Comparison of ENCODE assay signal across 8 cellular contexts in the genomic region with DNA sequence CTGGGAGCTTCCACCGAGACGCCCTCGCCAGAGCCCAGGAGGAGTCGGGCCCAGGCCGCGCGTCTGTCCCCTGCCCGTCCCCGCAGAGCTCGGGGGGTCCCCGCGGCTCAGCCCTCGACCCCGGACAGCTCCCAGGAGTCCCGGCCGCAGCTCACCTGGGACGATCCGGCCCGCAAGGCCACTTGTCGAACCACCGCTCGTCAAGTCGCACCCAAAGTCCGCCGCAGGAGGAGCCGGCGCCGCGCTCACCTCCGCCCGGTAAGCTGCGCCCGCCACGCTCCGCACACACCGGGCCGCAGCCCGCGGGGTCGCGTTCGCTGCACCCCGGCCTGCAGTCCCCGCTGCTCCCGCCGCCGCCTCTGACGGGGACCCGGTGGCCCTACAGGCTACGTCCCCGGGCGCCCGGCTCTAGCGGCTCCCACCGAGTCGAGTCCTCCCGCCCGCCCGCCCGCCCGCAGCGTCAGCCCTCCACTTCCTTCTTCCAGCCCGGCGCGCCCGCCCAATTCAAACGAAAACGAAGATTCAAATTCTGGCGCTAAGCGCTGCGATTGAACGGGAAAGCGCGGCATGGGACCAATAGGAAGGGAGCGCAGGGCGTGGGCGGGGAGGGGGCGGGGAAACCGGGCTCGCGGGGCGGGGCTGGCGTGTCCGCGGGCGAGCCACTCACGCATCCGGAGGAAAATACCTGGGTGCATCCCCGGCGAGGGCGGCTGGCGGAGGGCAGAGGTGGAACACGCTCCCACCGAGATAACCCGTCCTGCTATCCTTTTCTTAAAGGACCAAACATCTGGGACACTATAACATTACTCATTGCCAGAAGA. TPM values are rescaled to one million over a fixed set of nuclear protein-coding genes. Genes with fewer than 3 reads are reported as not detected.
DNase-seq lines count a peak whose midpoint lies in the region; ATAC-seq and TF ChIP-seq lines count a peak whose summit lies in the region.

A gene with protein sequence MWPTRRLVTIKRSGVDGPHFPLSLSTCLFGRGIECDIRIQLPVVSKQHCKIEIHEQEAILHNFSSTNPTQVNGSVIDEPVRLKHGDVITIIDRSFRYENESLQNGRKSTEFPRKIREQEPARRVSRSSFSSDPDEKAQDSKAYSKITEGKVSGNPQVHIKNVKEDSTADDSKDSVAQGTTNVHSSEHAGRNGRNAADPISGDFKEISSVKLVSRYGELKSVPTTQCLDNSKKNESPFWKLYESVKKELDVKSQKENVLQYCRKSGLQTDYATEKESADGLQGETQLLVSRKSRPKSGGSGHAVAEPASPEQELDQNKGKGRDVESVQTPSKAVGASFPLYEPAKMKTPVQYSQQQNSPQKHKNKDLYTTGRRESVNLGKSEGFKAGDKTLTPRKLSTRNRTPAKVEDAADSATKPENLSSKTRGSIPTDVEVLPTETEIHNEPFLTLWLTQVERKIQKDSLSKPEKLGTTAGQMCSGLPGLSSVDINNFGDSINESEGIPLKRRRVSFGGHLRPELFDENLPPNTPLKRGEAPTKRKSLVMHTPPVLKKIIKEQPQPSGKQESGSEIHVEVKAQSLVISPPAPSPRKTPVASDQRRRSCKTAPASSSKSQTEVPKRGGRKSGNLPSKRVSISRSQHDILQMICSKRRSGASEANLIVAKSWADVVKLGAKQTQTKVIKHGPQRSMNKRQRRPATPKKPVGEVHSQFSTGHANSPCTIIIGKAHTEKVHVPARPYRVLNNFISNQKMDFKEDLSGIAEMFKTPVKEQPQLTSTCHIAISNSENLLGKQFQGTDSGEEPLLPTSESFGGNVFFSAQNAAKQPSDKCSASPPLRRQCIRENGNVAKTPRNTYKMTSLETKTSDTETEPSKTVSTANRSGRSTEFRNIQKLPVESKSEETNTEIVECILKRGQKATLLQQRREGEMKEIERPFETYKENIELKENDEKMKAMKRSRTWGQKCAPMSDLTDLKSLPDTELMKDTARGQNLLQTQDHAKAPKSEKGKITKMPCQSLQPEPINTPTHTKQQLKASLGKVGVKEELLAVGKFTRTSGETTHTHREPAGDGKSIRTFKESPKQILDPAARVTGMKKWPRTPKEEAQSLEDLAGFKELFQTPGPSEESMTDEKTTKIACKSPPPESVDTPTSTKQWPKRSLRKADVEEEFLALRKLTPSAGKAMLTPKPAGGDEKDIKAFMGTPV (N-terminal part only) (minus strand): TSS at position 480 of the 821 bp plus-strand sequence. CDS start 756 bp downstream, outside the sequence.

- no peaks in the 10 kb centered on the region for H3K36me3 Mint-ChIP-seq in activated B cell treated with CpG ODN at 0.5 μM for 24 hours (ENCODE audit: low read depth)

- peaks cover 22% of the 10 kb centered on the region for H3K27me3 Mint-ChIP-seq in activated B cell treated with CpG ODN at 0.5 μM for 24 hours

- POLR2A ChIA-PET in activated B cell treated with CpG ODN at 0.5 μM for 24 hours (lab: Charles Lee), result interaction anchor here (0.6 to 3.4 kb wide), 6 partner anchors 21 to 271 kb away, joined by 3 to 10 read pairs (median 4); no protein-coding TSS in a partner anchor

- no peak within 1 kb of the TSS for H3K27ac ChIP-seq in caudate nucleus (ENCODE audit: low read depth, low read length)

- intact Hi-C loops in activated B cell treated with CpG ODN at 0.5 μM for 24 hours (cut with micrococcal nuclease), result loop anchor here (1.0 to 5.0 kb wide), 4 partner anchors 21 to 1341 kb away; partner anchors contain the start of gene MGMT

- H3K9me3 Mint-ChIP-seq in activated B cell treated with CpG ODN at 0.5 μM for 24 hours, result no peaks in the 10 kb centered on the region

- peak; percentile 81 for ATAC-seq in HG03159 (IDR thresholded peaks at IDR 0.05; ENCODE audit: unreplicated experiment)
- ATAC-seq in activated B cell treated with CpG ODN at 0.5 μM for 24 hours (ENCODE audit: low read depth), result peak; percentile 94

- in situ Hi-C loops in GM18951 (cut with MboI; ENCODE audit: low sequenced_read_pairs, unreplicated experiment), result no loop called here

- H3K4me1 Mint-ChIP-seq in activated B cell treated with CpG ODN at 0.5 μM for 24 hours, result peaks cover 18% of the 10 kb centered on the region

- no peak for TF ChIP-seq CTCF in AG09309 (IDR thresholded peaks at IDR 0.05; ENCODE audit: control insufficient read depth, insufficient read depth, low read depth, low read length, missing control alignments)
- no peak for TF ChIP-seq CTCF in activated B cell treated with CpG ODN at 0.5 μM for 24 hours (IDR thresholded peaks at IDR 0.05)

- peak within 1 kb of the TSS; percentile 87 for H3K27ac Mint-ChIP-seq in activated B cell treated with CpG ODN at 0.5 μM for 24 hours

- H3K4me3 Mint-ChIP-seq in activated B cell treated with CpG ODN at 0.5 μM for 24 hours, result peak within 1 kb of the TSS; percentile 86

- H3K4me3 ChIP-seq in AG09309 (ENCODE audit: control insufficient read depth, low read depth, low read length), result peak within 1 kb of the TSS; percentile 65

- CTCF ChIA-PET in activated B cell treated with CpG ODN at 0.5 μM for 24 hours (lab: Charles Lee), result interaction anchor here (1.3 to 1.7 kb wide), 2 partner anchors 57 to 86 kb away, joined by 5 to 6 read pairs; no protein-coding TSS in a partner anchor

- DNase-seq in AG09309 (ENCODE audit: low read depth) (peak; percentile 29), NCI-H2227 treated with DMSO at 0.1 percent for 48 hours (lab: John Stamatoyannopoulos, UW) (peak; percentile 80), activated B cell treated with CpG ODN at 0.5 μM for 24 hours (peak; percentile 68), caudate nucleus (lab: John Stamatoyannopoulos, UW) (peak in 54 of 61 donors; percentile 8 to 79 (median 42)), islet precursor cell (peak; percentile 95)
- DNase-seq in stimulated activated CD4-positive, alpha-beta T cell treated with anti-CD3 and anti-CD28 coated beads, Interleukin-12 subunit alpha, Interleukin-12 subunit beta, amount 100 ng/mL, for 4 hours, result peak; percentile 92

- peak; percentile 74 for TF ChIP-seq POLR2A in GM18951 (IDR thresholded peaks at IDR 0.05; ENCODE audit: extremely low read depth, insufficient read depth, insufficient read length)

RNA-seq across cellular contexts. Expression of the gene that starts here (rescaled TPM):
- 2.2 and 3.5 TPM in 2 replicates for total RNA-seq in activated B cell treated with CpG ODN at 0.5 μM for 24 hours

Comparison
In these comparisons a context has a peak if more than half of its experiments do, and no peak if none do; other contexts are left out.
1. DNase-seq: peak in every context shown above with its lines; median percentile 95 in islet precursor cell; 92 in stimulated activated CD4-positive, alpha-beta T cell treated with anti-CD3 and anti-CD28 coated beads, Interleukin-12 subunit alpha, Interleukin-12 subunit beta, amount 100 ng/mL, for 4 hours; 80 in NCI-H2227 treated with DMSO at 0.1 percent for 48 hours; 68 in activated B cell treated with CpG ODN at 0.5 μM for 24 hours; 42 in caudate nucleus; 29 in AG09309.